ENCODE assay signal across 8 cellular contexts in the genomic region with DNA sequence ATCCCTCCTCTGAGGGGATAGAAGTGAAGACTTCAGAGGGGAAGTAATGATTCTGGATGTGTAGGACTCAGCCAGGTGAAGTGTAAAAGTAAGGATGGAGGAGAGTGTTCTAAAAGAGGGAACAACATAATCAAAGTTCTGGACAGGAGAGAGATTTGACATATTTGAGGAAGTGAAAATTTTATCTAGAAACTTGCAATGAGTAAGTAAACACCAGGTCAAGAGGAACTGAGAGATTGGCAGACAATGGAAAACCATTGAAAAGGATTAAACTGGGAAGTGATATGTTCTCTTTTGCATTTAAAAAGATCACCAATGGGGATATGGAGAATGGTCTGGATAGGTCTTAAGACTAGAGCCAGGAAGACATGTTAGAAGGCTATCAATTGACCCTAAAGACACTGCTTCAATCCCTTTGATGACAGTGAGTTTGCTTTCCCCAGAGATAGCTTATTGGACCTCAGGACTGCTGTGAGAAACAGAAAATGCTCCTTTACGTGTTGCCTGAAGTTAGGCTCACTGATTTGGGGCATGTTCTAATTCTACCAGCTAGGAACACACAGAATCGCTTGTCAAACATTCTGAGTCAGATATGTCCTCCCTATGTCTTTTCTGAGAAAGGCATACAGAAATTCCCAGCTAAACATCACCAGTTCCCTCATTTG.
DNase-seq lines count a peak whose midpoint lies in the region; ATAC-seq and TF ChIP-seq lines count a peak whose summit lies in the region.

No MANE protein-coding gene starts in this region.

- H3K4me1 Mint-ChIP-seq in activated naive CD8-positive, alpha-beta T cell (ENCODE audit: low read depth) = peaks cover 86% of the 10 kb centered on the region

- TF ChIP-seq CTCF in GM10266 (IDR thresholded peaks at IDR 0.05; ENCODE audit: control insufficient read depth, insufficient read depth, low read depth, missing control alignments) = no peak

- peaks cover 5% of the 10 kb centered on the region for H3K9me3 Mint-ChIP-seq in activated naive CD8-positive, alpha-beta T cell (ENCODE audit: low read depth)

- H3K36me3 Mint-ChIP-seq in activated naive CD8-positive, alpha-beta T cell = peaks cover 40% of the 10 kb centered on the region

- ATAC-seq in GM19372 (IDR thresholded peaks at IDR 0.05; ENCODE audit: low read depth, unreplicated experiment) (peak; percentile 75), HG03196 (IDR thresholded peaks at IDR 0.05; ENCODE audit: unreplicated experiment) (peak; percentile 56)

- H3K27me3 Mint-ChIP-seq in activated naive CD8-positive, alpha-beta T cell = no peaks in the 10 kb centered on the region

- H3K27ac Mint-ChIP-seq in activated naive CD8-positive, alpha-beta T cell = peak overlapping the region; percentile 89

- no peak overlapping the region for H3K4me3 Mint-ChIP-seq in activated naive CD8-positive, alpha-beta T cell

- DNase-seq in CD1c-positive myeloid dendritic cell (ENCODE audit: extremely low spot score) = peak; percentile 80
- DNase-seq in GM10266 (ENCODE audit: extremely low spot score) = no peak
- no peak for DNase-seq in GM03348 (ENCODE audit: low spot score)
- no peak for DNase-seq in HuH-7.5 (ENCODE audit: low spot score)
- DNase-seq in DMS 273 (lab: John Stamatoyannopoulos, UW; ENCODE audit: unreplicated experiment) = no peak
